Comparison of ENCODE assay signal across 20 cellular contexts in genomic region chr1:23869818-23870217, GRCh38. TPM values are rescaled to one million over a fixed set of nuclear protein-coding genes. Genes with fewer than 3 reads are reported as not detected.
"Had no signal": no experiment of that assay in that cellular context is flagged by ENCODE, and none has a peak within 500 bp of the region (broad histone marks: within the 10 kb centered on the region; RNA-seq: fewer than 3 reads in every experiment).

No MANE protein-coding gene starts in this region.

- ATAC-seq: activated T-cell treated with anti-CD3 and anti-CD28 coated beads, Interleukin-2, amount 50 U/mL, for 72 hours; gastrocnemius medialis; left lobe of liver; upper lobe of right lung had no signal

- H3K27ac ChIP-seq: brain microvascular endothelial cell, upper lobe of right lung had no signal

- DNase-seq: activated CD4-positive, alpha-beta T cell treated with anti-CD3 and anti-CD28 coated beads, Interleukin-2, amount 50 U/mL, for 1 hour; activated CD8-positive, alpha-beta memory T cell treated with anti-CD3 and anti-CD28 coated beads, Interleukin-2, amount 50 U/mL, for 4 hours; activated effector memory CD4-positive, alpha-beta T cell treated with anti-CD3 and anti-CD28 coated beads, Interleukin-2, amount 50 U/mL, for 16 hours; activated naive CD4-positive, alpha-beta T cell treated with anti-CD3 and anti-CD28 coated beads, Interleukin-2, amount 50 U/mL, for 16 hours; activated T-cell treated with anti-CD3 and anti-CD28 coated beads, Interleukin-2, amount 50 U/mL, for 72 hours; brain microvascular endothelial cell; central memory CD4-positive, alpha-beta T cell; gastrocnemius medialis; occipital lobe; posterior cingulate gyrus; sigmoid colon; stimulated activated CD4-positive, alpha-beta T cell treated with anti-CD3 and anti-CD28 coated beads, Interleukin-4, amount 100 ng/mL, for 4 hours; stimulated activated naive CD4-positive, alpha-beta T cell; T-helper 9 cell; upper lobe of right lung had no signal

- H3K27ac Mint-ChIP-seq: activated T-cell treated with anti-CD3 and anti-CD28 coated beads, Interleukin-2, amount 50 U/mL, for 72 hours; mesothelial cell of epicardium; nephron had no signal

- H3K27me3 ChIP-seq: brain microvascular endothelial cell, gastrocnemius medialis, sigmoid colon, upper lobe of right lung had no signal

- H3K9me3 ChIP-seq: gastrocnemius medialis, sigmoid colon, upper lobe of right lung had no signal

- H3K9me3 Mint-ChIP-seq: activated T-cell treated with anti-CD3 and anti-CD28 coated beads, Interleukin-2, amount 50 U/mL, for 72 hours; mesothelial cell of epicardium had no signal

- H3K36me3 ChIP-seq: brain microvascular endothelial cell, gastrocnemius medialis had no signal

- H3K4me3 ChIP-seq: lung, upper lobe of right lung had no signal

- H3K4me3 Mint-ChIP-seq: mesothelial cell of epicardium had no signal

RNA-seq across cellular contexts. Expression of gene CNR2, which starts 43.3 kb away (rescaled TPM):
- total RNA-seq: gastrocnemius medialis, left lobe of liver, mesothelial cell of epicardium, occipital lobe, renal cortical epithelial cell, sigmoid colon had no signal
